ENCODE assay signal across 20 cellular contexts in genomic region chr11:35234836-35235235, GRCh38.
DNase-seq lines count a peak whose midpoint lies in the region; ATAC-seq and TF ChIP-seq lines count a peak whose summit lies in the region.
"Had no signal": no experiment of that assay in that cellular context is flagged by ENCODE, and none has a peak within 500 bp of the region (broad histone marks: within the 10 kb centered on the region; RNA-seq: fewer than 3 reads in every experiment).

No MANE protein-coding gene starts in this region.

- ATAC-seq in memory B cell (ENCODE audit: low read depth) = no peak
- ATAC-seq: foreskin keratinocyte had no signal

- H3K27me3 ChIP-seq in Loucy (ENCODE audit: insufficient read depth, low read length, poor library complexity, severe bottlenecking) = no peaks in the 10 kb centered on the region
- H3K27me3 ChIP-seq: foreskin keratinocyte, neural progenitor cell, tibial artery had no signal

- no peaks in the 10 kb centered on the region for H4K20me1 ChIP-seq in Loucy (ENCODE audit: insufficient read depth, low read length, poor library complexity, severe bottlenecking)

- CTCF ChIA-PET in Calu3 (lab: Charles Lee) = no interaction called here

- H3K4me2 ChIP-seq in Loucy (ENCODE audit: low read depth, low read length, poor library complexity, severe bottlenecking) = peak overlapping the region; percentile 51
- H3K4me2 ChIP-seq: neural progenitor cell had no signal

- no peak overlapping the region for H2AFZ ChIP-seq in Loucy (ENCODE audit: low read length)
- H2AFZ ChIP-seq: neural progenitor cell had no signal

- H3K9me3 Mint-ChIP-seq in Calu3 (ENCODE audit: low read depth, unreplicated experiment) = no peaks in the 10 kb centered on the region
- H3K9me3 Mint-ChIP-seq in memory B cell = peaks cover 3% of the 10 kb centered on the region

- H3K4me3 Mint-ChIP-seq in Calu3 (ENCODE audit: low read depth, unreplicated experiment) (no peak overlapping the region), memory B cell (no peak overlapping the region)
- H3K4me3 Mint-ChIP-seq: neural progenitor cell had no signal

- in situ Hi-C loops in astrocyte of the spinal cord (cut with HindIII; ENCODE audit: low sequenced_read_pairs) = no loop called here

- peaks cover 39% of the 10 kb centered on the region for H3K36me3 Mint-ChIP-seq in Calu3 (ENCODE audit: insufficient read depth, unreplicated experiment)
- H3K36me3 Mint-ChIP-seq in memory B cell = peaks cover 20% of the 10 kb centered on the region
- H3K36me3 Mint-ChIP-seq: neural progenitor cell had no signal

- peaks cover 31% of the 10 kb centered on the region; the same call in 1 of the 2 replicates for H3K36me3 ChIP-seq in Loucy (ENCODE audit: insufficient read depth, low read length)
- H3K36me3 ChIP-seq: neural progenitor cell had no signal

- peaks cover 33% of the 10 kb centered on the region for H3K4me1 ChIP-seq in Loucy (ENCODE audit: insufficient read depth, low read length, poor library complexity, severe bottlenecking)

- H3K4me1 Mint-ChIP-seq in Calu3 (ENCODE audit: low read depth, unreplicated experiment) (peaks cover 69% of the 10 kb centered on the region), memory B cell (peaks cover 20% of the 10 kb centered on the region)

- no peaks in the 10 kb centered on the region for H3K79me2 ChIP-seq in Loucy (ENCODE audit: insufficient read depth, low read length)

- BruUV-seq in Calu3 (replicated peaks; lab: Mats Ljungman, UMichigan) = no TSS peak

- intact Hi-C loops in Calu3 (cut with micrococcal nuclease; ENCODE audit: unreplicated experiment) = loop anchor here (5.0 to 10.0 kb wide), 3 partner anchors 160 to 1570 kb away; no protein-coding TSS in a partner anchor

- H3F3A ChIP-seq in Loucy (ENCODE audit: low read depth) = no peaks in the 10 kb centered on the region

- H3K27me3 Mint-ChIP-seq in Calu3 (ENCODE audit: unreplicated experiment) = no peaks in the 10 kb centered on the region
- H3K27me3 Mint-ChIP-seq in memory B cell = no peaks in the 10 kb centered on the region

- H3K9me2 ChIP-seq in Loucy (replicated peaks; ENCODE audit: low read depth, low read length) = no peaks in the 10 kb centered on the region

- peak overlapping the region; percentile 75 for H3K27ac Mint-ChIP-seq in Calu3 (ENCODE audit: unreplicated experiment)
- H3K27ac Mint-ChIP-seq in memory B cell = peak overlapping the region; percentile 75
- H3K27ac Mint-ChIP-seq: neural progenitor cell had no signal

- DNase-seq in Calu3 (no peak), astrocyte of the spinal cord (ENCODE audit: low read depth, low spot score) (peak; percentile 54), memory B cell (ENCODE audit: low spot score in 2 of 2) (no peak), DMS153 treated with DMSO at 0.1 percent for 48 hours (lab: John Stamatoyannopoulos, UW; ENCODE audit: unreplicated experiment) (no peak), NCI-H2171 (lab: John Stamatoyannopoulos, UW) (no peak)
- DNase-seq in stimulated activated CD4-positive, alpha-beta T cell treated with anti-CD3 and anti-CD28 coated beads, Interleukin-15, amount 100 ng/mL, for 24 hours = no peak
- DNase-seq: activated CD4-positive, alpha-beta T cell treated with anti-CD3 and anti-CD28 coated beads for 4 hours; COR-L47; foreskin keratinocyte; Kasumi-1; NCI-H1048; NCI-H1930; NCI-H226; NCI-H774; small intestine; stimulated activated CD4-positive, alpha-beta T cell treated with anti-CD3 and anti-CD28 coated beads, Interleukin-2, amount 100 ng/mL, for 48 hours; stimulated activated naive CD4-positive, alpha-beta T cell; tibial artery had no signal

- peaks cover 6% of the 10 kb centered on the region; the same call in 1 of the 2 replicates for H3K9me3 ChIP-seq in Loucy (ENCODE audit: insufficient read depth, low read depth, low read length)
- H3K9me3 ChIP-seq: tibial artery had no signal

- TF ChIP-seq CTCF in Calu3 (IDR thresholded peaks at IDR 0.05; ENCODE audit: unreplicated experiment) (no peak), Loucy (conservative IDR thresholded peaks at IDR 0.05; ENCODE audit: low read length) (no peak), astrocyte of the spinal cord (IDR thresholded peaks at IDR 0.05; ENCODE audit: low read depth, low read length) (no peak)

- H3K9ac ChIP-seq in Loucy (ENCODE audit: low read depth, low read length, poor library complexity, severe bottlenecking) = no peak overlapping the region
- H3K9ac ChIP-seq: neural progenitor cell had no signal

- H3K4me3 ChIP-seq in Loucy (ENCODE audit: low read length, poor library complexity, severe bottlenecking) = no peak overlapping the region
- no peak overlapping the region for H3K4me3 ChIP-seq in astrocyte of the spinal cord (ENCODE audit: low read depth, low read length)
- H3K4me3 ChIP-seq: neural progenitor cell, tibial artery had no signal
